9 cellular contexts compared by ENCODE assay signal in genomic region chr11:66313321-66314185, GRCh38. TPM values are rescaled to one million over a fixed set of nuclear protein-coding genes. Genes with fewer than 3 reads are reported as not detected.
DNase-seq lines count a peak whose midpoint lies in the region; ATAC-seq and TF ChIP-seq lines count a peak whose summit lies in the region.
"Had no signal": no experiment of that assay in that cellular context is flagged by ENCODE, and none has a peak within 500 bp of the region (broad histone marks: within the 10 kb centered on the region; RNA-seq: fewer than 3 reads in every experiment).

No MANE protein-coding gene starts in this region.

- peak overlapping the region; percentile 74 for H3K4me2 ChIP-seq in OCI-LY7 (ENCODE audit: low read length)

- no peaks in the 10 kb centered on the region for H4K20me1 ChIP-seq in OCI-LY7 (ENCODE audit: insufficient read depth, low read length)

- H3K27me3 Mint-ChIP-seq in endothelial cell (ENCODE audit: unreplicated experiment) (peaks cover 25% of the 10 kb centered on the region), nephron (ENCODE audit: low read depth) (peaks cover 17% of the 10 kb centered on the region)

- POLR2A ChIA-PET in BJ (lab: Charles Lee) = interaction anchor here (0.7 to 3.8 kb wide), 6 partner anchors 11 to 96 kb away, joined by 3 to 34 read pairs (median 12); partner anchors contain the start of genes BRMS1, RIN1 and YIF1A
- POLR2A ChIA-PET in OCI-LY7 (lab: Charles Lee) = interaction anchor here (0.6 to 3.6 kb wide), 11 partner anchors 9 to 78 kb away, joined by 3 to 13 read pairs (median 6); partner anchors contain the start of genes BRMS1 and YIF1A

- H3K9me2 ChIP-seq in OCI-LY7 (ENCODE audit: insufficient read depth, low read length) = no peaks in the 10 kb centered on the region

- H3K79me2 ChIP-seq in OCI-LY7 (ENCODE audit: insufficient read depth, low read depth, low read length) = no peaks in the 10 kb centered on the region

- H3K9me3 Mint-ChIP-seq in endothelial cell (ENCODE audit: unreplicated experiment) (no peaks in the 10 kb centered on the region), nephron (peaks cover under 1% of the 10 kb centered on the region)

- DNase-seq in BJ (ENCODE audit: low read depth) = no peak
- no peak for DNase-seq in OCI-LY7 (ENCODE audit: low spot score)
- DNase-seq in endothelial cell (ENCODE audit: low spot score) = no peak
- DNase-seq in SIG-M5 treated with dmso at 0.1 percent for 504 hours (lab: John Stamatoyannopoulos, UW; ENCODE audit: unreplicated experiment) = no peak

- H2AFZ ChIP-seq in OCI-LY7 (ENCODE audit: low read length) = peak overlapping the region; percentile 18; the same call in 1 of the 2 replicates

- H3K4me3 ChIP-seq in BJ (ENCODE audit: low read depth, low read length) = peak overlapping the region; percentile 69
- peak overlapping the region; percentile 70 for H3K4me3 ChIP-seq in OCI-LY7 (ENCODE audit: low read depth, low read length, poor library complexity, severe bottlenecking)

- H3K27me3 ChIP-seq in BJ (ENCODE audit: control insufficient read depth, insufficient read depth, low read length) = no peaks in the 10 kb centered on the region

- peaks cover 33% of the 10 kb centered on the region for H3K4me1 ChIP-seq in OCI-LY7 (ENCODE audit: insufficient read depth, low read length, poor library complexity, severe bottlenecking)

- ATAC-seq in HG03571 (IDR thresholded peaks at IDR 0.05; ENCODE audit: unreplicated experiment) (no peak), HG03520 (IDR thresholded peaks at IDR 0.05; ENCODE audit: unreplicated experiment) (no peak), HG03565 (IDR thresholded peaks at IDR 0.05; ENCODE audit: unreplicated experiment) (no peak)

- no peaks in the 10 kb centered on the region for H3K9me3 ChIP-seq in OCI-LY7 (ENCODE audit: low read length)

- peak overlapping the region; percentile 57 for H3K27ac Mint-ChIP-seq in endothelial cell (ENCODE audit: unreplicated experiment)
- H3K27ac Mint-ChIP-seq in nephron = peak overlapping the region; percentile 94 to 98 (median 95)

- peak overlapping the region; percentile 21 for H3K27ac ChIP-seq in OCI-LY7 (ENCODE audit: low read depth, low read length, poor library complexity, severe bottlenecking)

- intact Hi-C loops in OCI-LY7 (cut with micrococcal nuclease; ENCODE audit: unreplicated experiment) = loop anchor here (5.0 kb wide), 1 partner anchor 34 kb away; the partner anchor contains the start of genes B4GAT1 and BRMS1

- H3K4me3 Mint-ChIP-seq in endothelial cell (ENCODE audit: unreplicated experiment) = peak overlapping the region; percentile 51
- H3K4me3 Mint-ChIP-seq in nephron = peak overlapping the region; percentile 89 to 91 (median 91)

- CTCF ChIA-PET in BJ (lab: Yijun Ruan, JAX) (interaction anchor here (0.8 to 11.3 kb wide), 12 partner anchors 9 to 94 kb away, joined by 3 to 201 read pairs (median 10); partner anchors contain the start of genes BRMS1, RAB1B, RIN1 and TMEM151A), OCI-LY7 (lab: Charles Lee; ENCODE audit: unreplicated experiment) (interaction anchor here (1.0 to 2.5 kb wide), 3 partner anchors 15 to 73 kb away, joined by 3 to 7 read pairs (median 4); partner anchors contain the start of gene RIN1)

- peaks cover 25% of the 10 kb centered on the region for H3K4me1 Mint-ChIP-seq in endothelial cell (ENCODE audit: unreplicated experiment)
- peaks cover 29% of the 10 kb centered on the region for H3K4me1 Mint-ChIP-seq in nephron

- H3K36me3 Mint-ChIP-seq in endothelial cell (ENCODE audit: low read depth, unreplicated experiment) (peaks cover 5% of the 10 kb centered on the region), nephron (ENCODE audit: low read depth) (peaks cover 4% of the 10 kb centered on the region)

- H3K36me3 ChIP-seq in BJ (ENCODE audit: control insufficient read depth, insufficient read depth, low read length) (no peaks in the 10 kb centered on the region; the same call in 1 of the 2 replicates), OCI-LY7 (ENCODE audit: insufficient read depth, low read length) (no peaks in the 10 kb centered on the region)

- TF ChIP-seq CTCF in BJ (IDR thresholded peaks at IDR 0.05; ENCODE audit: insufficient read depth, low read depth, low read length) (peak; percentile 60), OCI-LY7 (conservative IDR thresholded peaks at IDR 0.05; ENCODE audit: low read length) (peak; percentile 49), endothelial cell (IDR thresholded peaks at IDR 0.05; ENCODE audit: unreplicated experiment) (no peak), nephron (IDR thresholded peaks at IDR 0.05; ENCODE audit: unreplicated experiment in 3 of 3) (peak; percentile 30 to 38 (median 32))

- no TSS peak for BruUV-seq in OCI-LY7 (replicated peaks; lab: Mats Ljungman, UMichigan)

RNA-seq across cellular contexts. Expression of gene CD248, which starts 3.3 kb away (rescaled TPM):
- 83.0 and 180 TPM in 2 replicates for polyA plus RNA-seq in BJ (2011; rRNA removed)
- 54.8 and 83.5 TPM in 2 replicates for polyA minus RNA-seq in BJ (2011; rRNA and poly(A)+ RNA removed)
- total RNA-seq in OCI-LY7 (2014; rRNA removed; shearing (Covaris generic)) = 0.08 TPM in 1 of 2 replicates, not detected in the other
- 0.18 and 0.46 TPM in 2 replicates for total RNA-seq in OCI-LY7 (2022)
- 2.9 TPM for total RNA-seq in endothelial cell (ENCODE audit: unreplicated experiment)

RNA-seq across cellular contexts. Expression of gene TMEM151A, which starts 21.9 kb away (rescaled TPM):
- polyA plus RNA-seq in BJ (2011; rRNA removed) = 0.15 TPM in 1 of 2 replicates, not detected in the other
- polyA minus RNA-seq in BJ (2011; rRNA and poly(A)+ RNA removed) = 0.14 and 0.26 TPM in 2 replicates
- total RNA-seq in OCI-LY7 (2014; rRNA removed; shearing (Covaris generic)) = not detected in 2 replicates
- total RNA-seq in OCI-LY7 (2022) (not detected in 2 replicates), endothelial cell (ENCODE audit: unreplicated experiment) (not detected)
- polyA plus RNA-seq: aorta had no signal

RNA-seq across cellular contexts. Expression of gene RIN1, which starts 22.7 kb away (rescaled TPM):
- 6.3 and 9.2 TPM in 2 replicates for polyA plus RNA-seq in BJ (2011; rRNA removed)
- polyA minus RNA-seq in BJ (2011; rRNA and poly(A)+ RNA removed) = 5.4 and 5.8 TPM in 2 replicates
- total RNA-seq in OCI-LY7 (2014; rRNA removed; shearing (Covaris generic)) = 1.2 and 1.6 TPM in 2 replicates
- total RNA-seq in OCI-LY7 (2022) = 2.9 and 3.7 TPM in 2 replicates
- 4.8 TPM for total RNA-seq in endothelial cell (ENCODE audit: unreplicated experiment)

RNA-seq across cellular contexts. Expression of gene YIF1A, which starts 24.6 kb away (rescaled TPM):
- polyA plus RNA-seq in BJ (2011; rRNA removed) = 151 and 228 TPM in 2 replicates
- 169 and 259 TPM in 2 replicates for polyA minus RNA-seq in BJ (2011; rRNA and poly(A)+ RNA removed)
- 63.9 and 73.4 TPM in 2 replicates for total RNA-seq in OCI-LY7 (2014; rRNA removed; shearing (Covaris generic))
- 44.9 and 57.2 TPM in 2 replicates for total RNA-seq in OCI-LY7 (2022)
- total RNA-seq in endothelial cell (ENCODE audit: unreplicated experiment) = 48.0 TPM

RNA-seq across cellular contexts. Expression of gene BRMS1, which starts 31.4 kb away (rescaled TPM):
- polyA plus RNA-seq in BJ (2011; rRNA removed) = 36.7 and 46.3 TPM in 2 replicates
- polyA minus RNA-seq in BJ (2011; rRNA and poly(A)+ RNA removed) = 8.2 and 9.1 TPM in 2 replicates
- 43.8 and 56.2 TPM in 2 replicates for total RNA-seq in OCI-LY7 (2014; rRNA removed; shearing (Covaris generic))
- 35.9 and 43.1 TPM in 2 replicates for total RNA-seq in OCI-LY7 (2022)
- 38.4 TPM for total RNA-seq in endothelial cell (ENCODE audit: unreplicated experiment)
